Comparison of ENCODE assay signal across 8 cellular contexts in the genomic region with DNA sequence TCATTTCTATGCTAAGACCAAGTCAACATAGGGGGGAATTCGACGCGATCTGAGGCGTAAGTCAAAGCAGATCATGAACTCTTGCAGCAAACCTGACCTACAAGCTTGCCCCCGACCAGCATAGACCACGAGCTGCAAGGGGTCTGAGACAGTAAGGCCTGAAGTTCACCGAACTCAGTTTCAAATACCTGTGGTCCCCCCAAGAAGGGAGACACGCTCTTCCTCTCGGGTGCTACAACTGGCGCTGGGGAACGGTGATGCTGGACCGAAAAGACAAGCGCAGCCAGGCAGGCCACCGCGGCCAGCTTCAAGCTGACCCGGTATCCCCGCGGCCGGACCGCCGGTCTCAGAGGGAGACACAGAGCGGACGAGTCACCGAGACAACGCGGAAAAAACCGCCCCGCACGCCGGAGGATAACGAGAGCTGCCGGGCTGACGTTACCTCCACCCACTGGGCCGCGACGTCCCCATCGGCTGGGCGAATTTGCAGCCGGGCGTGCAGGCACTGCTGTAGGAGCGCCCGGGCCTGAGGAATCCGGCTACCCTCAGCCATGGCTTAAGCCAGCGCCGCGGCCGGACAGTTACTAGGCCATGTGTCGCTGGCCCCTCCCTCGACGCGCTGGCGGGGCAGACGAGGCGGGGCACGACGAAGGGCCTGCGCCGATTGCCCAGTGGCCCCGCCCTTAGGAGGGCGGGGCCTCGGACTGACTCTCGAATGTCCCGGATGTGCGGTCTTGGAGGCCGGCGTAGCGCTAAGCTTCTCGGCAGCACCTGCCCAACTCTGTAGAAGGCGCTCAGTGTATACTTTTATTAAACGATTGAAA. TPM values are rescaled to one million over a fixed set of nuclear protein-coding genes. Genes with fewer than 3 reads are reported as not detected.
DNase-seq lines count a peak whose midpoint lies in the region; ATAC-seq and TF ChIP-seq lines count a peak whose summit lies in the region.

A gene (minus strand): TSS at position 666 of the 824 bp plus-strand sequence. CDS start 113 bp downstream, at position 553.

- no peaks in the 10 kb centered on the region for H3K9me3 Mint-ChIP-seq in activated naive CD8-positive, alpha-beta T cell treated with anti-CD3 and anti-CD28 coated beads, Interleukin-2, amount 50 U/mL, for 24 hours

- no peaks in the 10 kb centered on the region for H3K27me3 Mint-ChIP-seq in activated naive CD8-positive, alpha-beta T cell treated with anti-CD3 and anti-CD28 coated beads, Interleukin-2, amount 50 U/mL, for 24 hours

- ATAC-seq in HG02759 (IDR thresholded peaks at IDR 0.05; ENCODE audit: unreplicated experiment) (peak; percentile 99), Right ventricle myocardium inferior (peak; percentile 100)
- ATAC-seq in activated naive CD8-positive, alpha-beta T cell treated with anti-CD3 and anti-CD28 coated beads, Interleukin-2, amount 50 U/mL, for 24 hours = peak; percentile 98

- intact Hi-C loops in Right ventricle myocardium inferior (cut with DNase I) = loop anchor here (2.0 to 10.0 kb wide), 4 partner anchors 36 to 620 kb away; a partner anchor contains a TSS

- peak within 1 kb of the TSS; percentile 96 for H3K4me2 ChIP-seq in parathyroid adenoma (ENCODE audit: low read length)

- H3K9me3 ChIP-seq in parathyroid adenoma (ENCODE audit: control insufficient read depth, low read length) = no peaks in the 10 kb centered on the region
- no peaks in the 10 kb centered on the region for H3K9me3 ChIP-seq in tibial nerve

- peak within 1 kb of the TSS; percentile 86 for H3K4me3 ChIP-seq in GM12865 (ENCODE audit: low read depth, low read length)
- H3K4me3 ChIP-seq in parathyroid adenoma (ENCODE audit: low read depth, low read length) = peak within 1 kb of the TSS; percentile 82
- peak within 1 kb of the TSS; percentile 64 to 95 (median 78) for H3K4me3 ChIP-seq in tibial nerve

- H3K4me1 Mint-ChIP-seq in activated naive CD8-positive, alpha-beta T cell treated with anti-CD3 and anti-CD28 coated beads, Interleukin-2, amount 50 U/mL, for 24 hours = peaks cover 35% of the 10 kb centered on the region

- H3K27ac Mint-ChIP-seq in activated naive CD8-positive, alpha-beta T cell treated with anti-CD3 and anti-CD28 coated beads, Interleukin-2, amount 50 U/mL, for 24 hours = peak within 1 kb of the TSS; percentile 97

- H3K36me3 ChIP-seq in parathyroid adenoma (ENCODE audit: control insufficient read depth, insufficient read depth, low read length) (no peaks in the 10 kb centered on the region), tibial nerve (peaks cover 0 to 9% (median 0%) of the 10 kb centered on the region in 3 donors)

- no peaks in the 10 kb centered on the region for H3K27me3 ChIP-seq in parathyroid adenoma (ENCODE audit: control insufficient read depth, insufficient read depth, low read length)
- no peaks in the 10 kb centered on the region for H3K27me3 ChIP-seq in tibial nerve

- TF ChIP-seq CTCF in GM12865 (IDR thresholded peaks at IDR 0.05; ENCODE audit: insufficient read depth, low read depth, low read length, missing control alignments) = no peak
- TF ChIP-seq CTCF in parathyroid adenoma (IDR thresholded peaks at IDR 0.05) = no peak
- TF ChIP-seq CTCF in tibial nerve (IDR thresholded peaks at IDR 0.05) = peak in 1 of 5 experiments; percentile 17

- TF ChIP-seq EP300 in tibial nerve (IDR thresholded peaks at IDR 0.05) = peak; percentile 82 to 95

- H3K9ac ChIP-seq in parathyroid adenoma = peak within 1 kb of the TSS; percentile 23

- H2AFZ ChIP-seq in parathyroid adenoma = peak within 1 kb of the TSS; percentile 97

- peak; percentile 73 to 96 for TF ChIP-seq POLR2A in tibial nerve (IDR thresholded peaks at IDR 0.05)

- DNase-seq in GM12865 (ENCODE audit: low read depth) (peak; percentile 96), NCI-H128 (lab: John Stamatoyannopoulos, UW; ENCODE audit: unreplicated experiment) (peak; percentile 95), SW480 (ENCODE audit: low spot score) (peak; percentile 91), Right ventricle myocardium inferior (ENCODE audit: missing footprints) (peak; percentile 99), tibial nerve (ENCODE audit: low spot score in 2 of 2) (peak; percentile 92 to 93)
- peak; percentile 92 for DNase-seq in activated naive CD8-positive, alpha-beta T cell treated with anti-CD3 and anti-CD28 coated beads, Interleukin-2, amount 50 U/mL, for 24 hours

- H3K36me3 Mint-ChIP-seq in activated naive CD8-positive, alpha-beta T cell treated with anti-CD3 and anti-CD28 coated beads, Interleukin-2, amount 50 U/mL, for 24 hours (ENCODE audit: low read depth) = no peaks in the 10 kb centered on the region

- peak within 1 kb of the TSS; percentile 78 for H3K27ac ChIP-seq in parathyroid adenoma
- H3K27ac ChIP-seq in tibial nerve = peak within 1 kb of the TSS; percentile 83 to 97 (median 90)

- WGBS in tibial nerve, 2 donors = 0% methylated on average over 54 to 65 of the region's 70 CpGs

- H3K4me1 ChIP-seq in parathyroid adenoma (peaks cover 8% of the 10 kb centered on the region), tibial nerve (peaks cover 0 to 39% (median 5%) of the 10 kb centered on the region in 4 donors)

- H3K79me2 ChIP-seq in parathyroid adenoma = no peaks in the 10 kb centered on the region

- peak within 1 kb of the TSS; percentile 97 for H3K4me3 Mint-ChIP-seq in activated naive CD8-positive, alpha-beta T cell treated with anti-CD3 and anti-CD28 coated beads, Interleukin-2, amount 50 U/mL, for 24 hours

RNA-seq across cellular contexts. Expression of the gene that starts here (rescaled TPM):
- total RNA-seq in Right ventricle myocardium inferior (7.0 TPM), tibial nerve (10 to 100 TPM; 40.0 to 63.4 (median 47.4) TPM)

Comparison
In these comparisons a context has a peak if more than half of its experiments do, and no peak if none do; other contexts are left out.
1. Peak in every context shown above with its lines: DNase-seq, ATAC-seq, H3K4me3 ChIP-seq and H3K27ac ChIP-seq.